In genomic region chr7:51316666-51317581, GRCh38 we compare ENCODE assay signal across 8 cellular contexts. TPM values are rescaled to one million over a fixed set of nuclear protein-coding genes. Genes with fewer than 3 reads are reported as not detected.
DNase-seq lines count a peak whose midpoint lies in the region; ATAC-seq lines count a peak whose summit lies in the region.

A gene with protein sequence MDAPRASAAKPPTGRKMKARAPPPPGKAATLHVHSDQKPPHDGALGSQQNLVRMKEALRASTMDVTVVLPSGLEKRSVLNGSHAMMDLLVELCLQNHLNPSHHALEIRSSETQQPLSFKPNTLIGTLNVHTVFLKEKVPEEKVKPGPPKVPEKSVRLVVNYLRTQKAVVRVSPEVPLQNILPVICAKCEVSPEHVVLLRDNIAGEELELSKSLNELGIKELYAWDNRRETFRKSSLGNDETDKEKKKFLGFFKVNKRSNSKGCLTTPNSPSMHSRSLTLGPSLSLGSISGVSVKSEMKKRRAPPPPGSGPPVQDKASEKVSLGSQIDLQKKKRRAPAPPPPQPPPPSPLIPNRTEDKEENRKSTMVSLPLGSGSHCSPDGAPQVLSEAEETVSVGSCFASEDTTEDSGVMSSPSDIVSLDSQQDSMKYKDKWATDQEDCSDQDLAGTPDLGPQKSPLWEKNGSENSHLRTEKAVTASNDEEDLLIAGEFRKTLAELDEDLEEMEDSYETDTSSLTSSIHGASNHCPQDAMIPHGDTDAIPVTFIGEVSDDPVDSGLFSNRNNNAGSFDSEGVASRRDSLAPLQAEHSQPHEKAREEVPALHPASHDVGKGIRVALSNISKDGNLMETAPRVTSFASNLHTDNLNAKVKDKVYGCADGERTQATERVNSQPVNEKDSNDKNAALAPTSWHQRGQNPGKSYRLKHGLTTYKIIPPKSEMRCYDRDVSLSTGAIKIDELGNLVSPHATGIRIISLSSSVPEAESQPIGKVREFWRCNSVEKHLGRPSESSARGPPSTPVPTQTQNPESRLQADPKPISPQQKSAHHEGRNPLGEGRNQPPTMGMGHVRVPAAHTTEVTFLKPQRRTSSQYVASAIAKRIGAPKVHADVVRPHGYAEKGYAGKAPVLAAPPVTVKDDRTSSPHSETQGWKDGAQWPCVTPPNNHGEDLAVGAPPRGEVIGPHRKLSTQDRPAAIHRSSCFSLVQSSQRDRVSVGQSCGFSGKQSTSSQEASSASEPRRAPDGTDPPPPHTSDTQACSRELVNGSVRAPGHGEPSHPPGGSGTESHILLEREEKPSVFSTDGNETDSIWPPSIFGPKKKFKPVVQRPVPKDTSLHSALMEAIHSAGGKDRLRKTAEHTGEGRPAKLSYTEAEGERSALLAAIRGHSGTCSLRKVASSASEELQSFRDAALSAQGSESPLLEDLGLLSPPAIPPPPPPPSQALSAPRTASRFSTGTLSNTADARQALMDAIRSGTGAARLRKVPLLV (minus strand): TSS chr7:51316809. CDS start chr7:51316633, 176 bp downstream.

- peaks cover 0 to 5% (median 0%) of the 10 kb centered on the region in 3 donors for H3K27me3 ChIP-seq in skeletal muscle tissue (ENCODE audit: control insufficient read depth in 3 of 3, insufficient read depth in 3 of 3, low read length in 3 of 3)

- intact Hi-C loops in activated CD4-positive, alpha-beta memory T cell treated with anti-CD3 and anti-CD28 coated beads for 36 hours (cut with micrococcal nuclease) = no loop called here

- peaks cover 40% of the 10 kb centered on the region for H3K27me3 Mint-ChIP-seq in activated CD4-positive, alpha-beta memory T cell treated with anti-CD3 and anti-CD28 coated beads for 36 hours
- H3K27me3 Mint-ChIP-seq in activated CD4-positive, alpha-beta memory T cell treated with anti-CD3 and anti-CD28 coated beads, Interleukin-2, amount 10 ng/mL, durations not matched to agents 7 days and 5 days = peaks cover 50% of the 10 kb centered on the region

- H3K4me1 ChIP-seq in skeletal muscle tissue (ENCODE audit: control insufficient read depth in 3 of 3, insufficient read depth in 3 of 3, low read length in 3 of 3) = peaks cover 13 to 16% (median 15%) of the 10 kb centered on the region in 3 donors

- H3K4me3 Mint-ChIP-seq in activated CD4-positive, alpha-beta memory T cell treated with anti-CD3 and anti-CD28 coated beads for 36 hours = peak within 1 kb of the TSS; percentile 23
- no peak within 1 kb of the TSS for H3K4me3 Mint-ChIP-seq in activated CD4-positive, alpha-beta memory T cell treated with anti-CD3 and anti-CD28 coated beads, Interleukin-2, amount 10 ng/mL, durations not matched to agents 7 days and 5 days

- no peak for ATAC-seq in GM18861 (IDR thresholded peaks at IDR 0.05; ENCODE audit: unreplicated experiment)
- ATAC-seq in HG02610 (IDR thresholded peaks at IDR 0.05; ENCODE audit: unreplicated experiment) = no peak

- no peaks in the 10 kb centered on the region for H3K9me3 ChIP-seq in skeletal muscle tissue (ENCODE audit: control insufficient read depth in 3 of 3, low read length in 3 of 3)

- H3K36me3 ChIP-seq in skeletal muscle tissue (ENCODE audit: control insufficient read depth in 3 of 3, insufficient read depth in 3 of 3, low read length in 3 of 3) = no peaks in the 10 kb centered on the region

- CTCF ChIA-PET in activated CD4-positive, alpha-beta memory T cell treated with anti-CD3 and anti-CD28 coated beads for 36 hours (lab: Charles Lee) = no interaction called here
- CTCF ChIA-PET in activated CD4-positive, alpha-beta memory T cell treated with anti-CD3 and anti-CD28 coated beads, Interleukin-2, amount 10 ng/mL, durations not matched to agents 7 days and 5 days (lab: Charles Lee) = no interaction called here

- DNase-seq in activated CD4-positive, alpha-beta memory T cell treated with anti-CD3 and anti-CD28 coated beads for 36 hours = no peak
- DNase-seq in activated CD4-positive, alpha-beta memory T cell treated with anti-CD3 and anti-CD28 coated beads, Interleukin-2, amount 10 ng/mL, durations not matched to agents 7 days and 5 days = no peak
- DNase-seq in iPS-NIHi11 (ENCODE audit: low spot score) = peak; percentile 75
- no peak for DNase-seq in activated effector memory CD4-positive, alpha-beta T cell treated with anti-CD3 and anti-CD28 coated beads, Interleukin-2, amount 50 U/mL, for 16 hours

- H3K27ac ChIP-seq in angular gyrus (ENCODE audit: low read depth, low read length) = peak within 1 kb of the TSS; percentile 97
- H3K27ac ChIP-seq in skeletal muscle tissue (ENCODE audit: low read depth, low read length) = peak within 1 kb of the TSS; percentile 68

- H3K27ac Mint-ChIP-seq in activated CD4-positive, alpha-beta memory T cell treated with anti-CD3 and anti-CD28 coated beads for 36 hours = no peak within 1 kb of the TSS
- H3K27ac Mint-ChIP-seq in activated CD4-positive, alpha-beta memory T cell treated with anti-CD3 and anti-CD28 coated beads, Interleukin-2, amount 10 ng/mL, durations not matched to agents 7 days and 5 days = no peak within 1 kb of the TSS

- peak within 1 kb of the TSS; percentile 84 to 91 (median 91) for H3K9ac ChIP-seq in skeletal muscle tissue (ENCODE audit: low read depth in 1 of 3, low read length in 3 of 3)

- POLR2A ChIA-PET in activated CD4-positive, alpha-beta memory T cell treated with anti-CD3 and anti-CD28 coated beads for 36 hours (lab: Charles Lee) = no interaction called here
- POLR2A ChIA-PET in activated CD4-positive, alpha-beta memory T cell treated with anti-CD3 and anti-CD28 coated beads, Interleukin-2, amount 10 ng/mL, durations not matched to agents 7 days and 5 days (lab: Charles Lee) = no interaction called here

- no peaks in the 10 kb centered on the region for H3K36me3 Mint-ChIP-seq in activated CD4-positive, alpha-beta memory T cell treated with anti-CD3 and anti-CD28 coated beads for 36 hours
- H3K36me3 Mint-ChIP-seq in activated CD4-positive, alpha-beta memory T cell treated with anti-CD3 and anti-CD28 coated beads, Interleukin-2, amount 10 ng/mL, durations not matched to agents 7 days and 5 days (ENCODE audit: low read depth) = no peaks in the 10 kb centered on the region

- H3K4me1 Mint-ChIP-seq in activated CD4-positive, alpha-beta memory T cell treated with anti-CD3 and anti-CD28 coated beads for 36 hours (ENCODE audit: low read depth) = peaks cover 6% of the 10 kb centered on the region
- H3K4me1 Mint-ChIP-seq in activated CD4-positive, alpha-beta memory T cell treated with anti-CD3 and anti-CD28 coated beads, Interleukin-2, amount 10 ng/mL, durations not matched to agents 7 days and 5 days = peaks cover 4% of the 10 kb centered on the region

- peak within 1 kb of the TSS; percentile 73 to 91 (median 83) for H3K4me3 ChIP-seq in skeletal muscle tissue (ENCODE audit: low read length in 3 of 3)

- no peaks in the 10 kb centered on the region for H3K9me3 Mint-ChIP-seq in activated CD4-positive, alpha-beta memory T cell treated with anti-CD3 and anti-CD28 coated beads for 36 hours
- H3K9me3 Mint-ChIP-seq in activated CD4-positive, alpha-beta memory T cell treated with anti-CD3 and anti-CD28 coated beads, Interleukin-2, amount 10 ng/mL, durations not matched to agents 7 days and 5 days = no peaks in the 10 kb centered on the region

RNA-seq across cellular contexts. Expression of the gene that starts here (rescaled TPM):
- not detected for total RNA-seq in activated CD4-positive, alpha-beta memory T cell treated with anti-CD3 and anti-CD28 coated beads for 36 hours
- total RNA-seq in activated CD4-positive, alpha-beta memory T cell treated with anti-CD3 and anti-CD28 coated beads, Interleukin-2, amount 10 ng/mL, durations not matched to agents 7 days and 5 days = not detected
- 53.2 TPM for total RNA-seq in skeletal muscle tissue

Comparison
In these comparisons a context has a peak if more than half of its experiments do, and no peak if none do; other contexts are left out.
1. RNA of the gene that starts here (total RNA-seq): 53.2 TPM in skeletal muscle tissue (single experiment); not detected in activated CD4-positive, alpha-beta memory T cell treated with anti-CD3 and anti-CD28 coated beads for 36 hours and not detected in activated CD4-positive, alpha-beta memory T cell treated with anti-CD3 and anti-CD28 coated beads, Interleukin-2, amount 10 ng/mL, durations not matched to agents 7 days and 5 days; every median in the first group is over 10 times any median in the second.